Comparison of ENCODE assay signal across 8 cellular contexts in genomic region chr3:66938338-66938963, GRCh38. TPM values are rescaled to one million over a fixed set of nuclear protein-coding genes. Genes with fewer than 3 reads are reported as not detected.
A peak's percentile ranks its signal among the peaks of the same experiment; 100 is the strongest.
DNase-seq lines count a peak whose midpoint lies in the region; ATAC-seq and TF ChIP-seq lines count a peak whose summit lies in the region.

No MANE protein-coding gene starts in this region.

- H3K4me3 Mint-ChIP-seq in activated T-cell treated with anti-CD3 and anti-CD28 coated beads, Interleukin-2, amount 50 U/mL, for 24 hours: no peak overlapping the region

- peak; percentile 85 for TF ChIP-seq CTCF in Loucy (conservative IDR thresholded peaks at IDR 0.05; ENCODE audit: low read length)
- peak; percentile 82 for TF ChIP-seq CTCF in RWPE1 (conservative IDR thresholded peaks at IDR 0.05; ENCODE audit: low read depth)
- TF ChIP-seq CTCF in suprapubic skin (IDR thresholded peaks at IDR 0.05): peak; percentile 13 to 61

- H3K27ac Mint-ChIP-seq in activated T-cell treated with anti-CD3 and anti-CD28 coated beads, Interleukin-2, amount 50 U/mL, for 24 hours: no peak overlapping the region

- H3K9me2 ChIP-seq in Loucy (replicated peaks; ENCODE audit: low read depth, low read length): no peaks in the 10 kb centered on the region

- ATAC-seq in GM21786 (IDR thresholded peaks at IDR 0.05; ENCODE audit: unreplicated experiment) (peak; percentile 77), left colon (peak; percentile 96)

- no peak overlapping the region for H3K27ac ChIP-seq in RWPE1
- no peak overlapping the region for H3K27ac ChIP-seq in suprapubic skin

- intact Hi-C loops in left colon (cut with DNase I, micrococcal nuclease): no loop called here

- H3K4me2 ChIP-seq in Loucy (ENCODE audit: low read depth, low read length, poor library complexity, severe bottlenecking): no peak overlapping the region

- H3K36me3 ChIP-seq in Loucy (ENCODE audit: insufficient read depth, low read length): no peaks in the 10 kb centered on the region
- H3K36me3 ChIP-seq in suprapubic skin: no peaks in the 10 kb centered on the region

- no peaks in the 10 kb centered on the region for H3F3A ChIP-seq in Loucy (ENCODE audit: low read depth)

- 20% methylated on average over 5 of the region's 5 CpGs for WGBS in suprapubic skin

- TF ChIP-seq POLR2A in suprapubic skin (IDR thresholded peaks at IDR 0.05): no peak

- POLR2A ChIA-PET in RWPE1 (lab: Yijun Ruan, JAX; ENCODE audit: low non-redundant PET): interaction anchor here (0.6 kb wide), 1 partner anchor 37 kb away, joined by 3 read pairs; no protein-coding TSS in a partner anchor

- no peaks in the 10 kb centered on the region for H3K4me1 Mint-ChIP-seq in activated T-cell treated with anti-CD3 and anti-CD28 coated beads, Interleukin-2, amount 50 U/mL, for 24 hours (ENCODE audit: low read depth)

- no peak overlapping the region for H3K4me3 ChIP-seq in Loucy (ENCODE audit: low read length, poor library complexity, severe bottlenecking)
- H3K4me3 ChIP-seq in suprapubic skin: no peak overlapping the region

- H3K27me3 ChIP-seq in Loucy (ENCODE audit: insufficient read depth, low read length, poor library complexity, severe bottlenecking): no peaks in the 10 kb centered on the region
- H3K27me3 ChIP-seq in suprapubic skin: peaks cover 3% of the 10 kb centered on the region

- no peak overlapping the region for H3K9ac ChIP-seq in Loucy (ENCODE audit: low read depth, low read length, poor library complexity, severe bottlenecking)

- no peaks in the 10 kb centered on the region for H3K9me3 Mint-ChIP-seq in activated T-cell treated with anti-CD3 and anti-CD28 coated beads, Interleukin-2, amount 50 U/mL, for 24 hours

- H2AFZ ChIP-seq in Loucy (ENCODE audit: low read length): no peak overlapping the region

- DNase-seq in activated T-cell treated with anti-CD3 and anti-CD28 coated beads for 1 hour (ENCODE audit: low read depth): peak; percentile 4
- DNase-seq in activated T-cell treated with anti-CD3 and anti-CD28 coated beads, Interleukin-2, amount 50 U/mL, for 24 hours: no peak
- peak; percentile 5 for DNase-seq in RWPE1 (ENCODE audit: low spot score)
- peak; percentile 35 for DNase-seq in cerebellum (ENCODE audit: low spot score)
- DNase-seq in left colon: peak in 1 of 2 donors; percentile 19
- no peak for DNase-seq in suprapubic skin (ENCODE audit: low spot score in 2 of 2)

- no peak for TF ChIP-seq EP300 in suprapubic skin (IDR thresholded peaks at IDR 0.05)

- H3K27me3 Mint-ChIP-seq in activated T-cell treated with anti-CD3 and anti-CD28 coated beads, Interleukin-2, amount 50 U/mL, for 24 hours: peaks cover 32% of the 10 kb centered on the region

- CTCF ChIA-PET in RWPE1 (lab: Yijun Ruan, JAX): interaction anchor here (0.5 to 1.3 kb wide), 4 partner anchors 34 to 61 kb away, joined by 3 to 6 read pairs (median 4); no protein-coding TSS in a partner anchor

- no peaks in the 10 kb centered on the region for H3K9me3 ChIP-seq in Loucy (ENCODE audit: insufficient read depth, low read depth, low read length)
- H3K9me3 ChIP-seq in suprapubic skin: no peaks in the 10 kb centered on the region

- no peaks in the 10 kb centered on the region for H3K36me3 Mint-ChIP-seq in activated T-cell treated with anti-CD3 and anti-CD28 coated beads, Interleukin-2, amount 50 U/mL, for 24 hours (ENCODE audit: low read depth)

- no peaks in the 10 kb centered on the region for H4K20me1 ChIP-seq in Loucy (ENCODE audit: insufficient read depth, low read length, poor library complexity, severe bottlenecking)

- H3K4me1 ChIP-seq in Loucy (ENCODE audit: insufficient read depth, low read length, poor library complexity, severe bottlenecking) (no peaks in the 10 kb centered on the region), suprapubic skin (no peaks in the 10 kb centered on the region)

- no peaks in the 10 kb centered on the region for H3K79me2 ChIP-seq in Loucy (ENCODE audit: insufficient read depth, low read length)

RNA-seq across cellular contexts. Expression of gene KBTBD8, which starts 59.7 kb away (rescaled TPM):
- total RNA-seq in cerebellum: 9.0 TPM
- 1 to 10 TPM; 2.6 to 3.4 TPM for total RNA-seq in left colon
- 1 to 10 TPM in 2 of 4 donors, under 1 TPM in 2; 0.48 to 1.9 (median 1.0) TPM for total RNA-seq in suprapubic skin

Comparison
In these comparisons a context has a peak if more than half of its experiments do, and no peak if none do; other contexts are left out.
1. DNase-seq: peak in activated T-cell treated with anti-CD3 and anti-CD28 coated beads for 1 hour (single experiment), RWPE1 (single experiment) and cerebellum (single experiment); none in activated T-cell treated with anti-CD3 and anti-CD28 coated beads, Interleukin-2, amount 50 U/mL, for 24 hours (single experiment) and suprapubic skin (0 of 2).
2. Peak in every context shown above with its lines, with median percentiles within 50 percentile points of each other: CTCF ChIP-seq.